1 cellular context compared by ENCODE assay signal in genomic region chr2:232551776-232552175, GRCh38.
TF ChIP-seq lines count a peak whose summit lies in the region.

No MANE protein-coding gene starts in this region.

TF ChIP-seq in HepG2, 621 proteins besides CTCF, POLR2A, EP300 and RAD21:
- no peak for TF ChIP-seq MEIS1 (CRISPR knock-in tag; IDR thresholded peaks at IDR 0.05; ENCODE audit: borderline replicate concordance)
- TF ChIP-seq ZNF296 (CRISPR knock-in tag; conservative IDR thresholded peaks at IDR 0.05): no peak
- TF ChIP-seq ZNF543 (CRISPR knock-in tag; IDR thresholded peaks at IDR 0.05): no peak
- TF ChIP-seq, protein P1, sequence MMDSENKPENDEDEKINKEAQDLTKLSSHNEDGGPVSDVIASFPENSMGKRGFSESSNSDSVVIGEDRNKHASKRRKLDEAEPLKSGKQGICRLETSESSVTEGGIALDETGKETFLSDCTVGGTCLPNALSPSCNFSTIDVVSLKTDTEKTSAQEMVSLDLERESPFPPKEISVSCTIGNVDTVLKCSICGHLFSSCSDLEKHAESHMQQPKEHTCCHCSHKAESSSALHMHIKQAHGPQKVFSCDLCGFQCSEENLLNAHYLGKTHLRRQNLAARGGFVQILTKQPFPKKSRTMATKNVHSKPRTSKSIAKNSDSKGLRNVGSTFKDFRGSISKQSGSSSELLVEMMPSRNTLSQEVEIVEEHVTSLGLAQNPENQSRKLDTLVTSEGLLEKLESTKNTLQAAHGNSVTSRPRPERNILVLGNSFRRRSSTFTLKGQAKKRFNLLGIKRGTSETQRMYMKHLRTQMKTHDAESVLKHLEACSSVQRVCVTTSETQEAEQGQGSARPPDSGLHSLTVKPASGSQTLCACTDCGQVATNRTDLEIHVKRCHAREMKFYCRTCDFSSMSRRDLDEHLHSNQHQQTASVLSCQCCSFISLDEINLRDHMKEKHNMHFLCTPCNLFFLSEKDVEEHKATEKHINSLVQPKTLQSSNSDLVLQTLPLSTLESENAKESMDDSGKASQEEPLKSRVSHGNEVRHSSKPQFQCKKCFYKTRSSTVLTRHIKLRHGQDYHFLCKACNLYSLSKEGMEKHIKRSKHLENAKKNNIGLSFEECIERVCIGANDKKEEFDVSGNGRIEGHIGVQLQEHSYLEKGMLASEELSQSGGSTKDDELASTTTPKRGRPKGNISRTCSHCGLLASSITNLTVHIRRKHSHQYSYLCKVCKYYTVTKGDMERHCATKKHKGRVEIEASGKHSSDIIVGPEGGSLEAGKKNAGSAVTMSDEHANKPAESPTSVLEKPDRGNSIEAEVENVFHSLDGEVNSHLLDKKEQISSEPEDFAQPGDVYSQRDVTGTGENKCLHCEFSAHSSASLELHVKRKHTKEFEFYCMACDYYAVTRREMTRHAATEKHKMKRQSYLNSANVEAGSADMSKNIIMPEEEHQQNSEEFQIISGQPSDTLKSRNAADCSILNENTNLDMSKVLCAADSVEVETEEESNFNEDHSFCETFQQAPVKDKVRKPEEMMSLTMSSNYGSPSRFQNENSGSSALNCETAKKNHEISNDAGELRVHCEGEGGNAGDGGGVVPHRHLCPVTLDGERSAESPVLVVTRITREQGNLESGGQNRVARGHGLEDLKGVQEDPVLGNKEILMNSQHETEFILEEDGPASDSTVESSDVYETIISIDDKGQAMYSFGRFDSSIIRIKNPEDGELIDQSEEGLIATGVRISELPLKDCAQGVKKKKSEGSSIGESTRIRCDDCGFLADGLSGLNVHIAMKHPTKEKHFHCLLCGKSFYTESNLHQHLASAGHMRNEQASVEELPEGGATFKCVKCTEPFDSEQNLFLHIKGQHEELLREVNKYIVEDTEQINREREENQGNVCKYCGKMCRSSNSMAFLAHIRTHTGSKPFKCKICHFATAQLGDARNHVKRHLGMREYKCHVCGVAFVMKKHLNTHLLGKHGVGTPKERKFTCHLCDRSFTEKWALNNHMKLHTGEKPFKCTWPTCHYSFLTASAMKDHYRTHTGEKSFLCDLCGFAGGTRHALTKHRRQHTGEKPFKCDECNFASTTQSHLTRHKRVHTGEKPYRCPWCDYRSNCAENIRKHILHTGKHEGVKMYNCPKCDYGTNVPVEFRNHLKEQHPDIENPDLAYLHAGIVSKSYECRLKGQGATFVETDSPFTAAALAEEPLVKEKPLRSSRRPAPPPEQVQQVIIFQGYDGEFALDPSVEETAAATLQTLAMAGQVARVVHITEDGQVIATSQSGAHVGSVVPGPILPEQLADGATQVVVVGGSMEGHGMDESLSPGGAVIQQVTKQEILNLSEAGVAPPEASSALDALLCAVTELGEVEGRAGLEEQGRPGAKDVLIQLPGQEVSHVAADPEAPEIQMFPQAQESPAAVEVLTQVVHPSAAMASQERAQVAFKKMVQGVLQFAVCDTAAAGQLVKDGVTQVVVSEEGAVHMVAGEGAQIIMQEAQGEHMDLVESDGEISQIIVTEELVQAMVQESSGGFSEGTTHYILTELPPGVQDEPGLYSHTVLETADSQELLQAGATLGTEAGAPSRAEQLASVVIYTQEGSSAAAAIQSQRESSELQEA (CRISPR knock-in tag; IDR thresholded peaks at IDR 0.05; ENCODE audit: not compliant biosample characterization): no peak
- TF ChIP-seq, protein P2, sequence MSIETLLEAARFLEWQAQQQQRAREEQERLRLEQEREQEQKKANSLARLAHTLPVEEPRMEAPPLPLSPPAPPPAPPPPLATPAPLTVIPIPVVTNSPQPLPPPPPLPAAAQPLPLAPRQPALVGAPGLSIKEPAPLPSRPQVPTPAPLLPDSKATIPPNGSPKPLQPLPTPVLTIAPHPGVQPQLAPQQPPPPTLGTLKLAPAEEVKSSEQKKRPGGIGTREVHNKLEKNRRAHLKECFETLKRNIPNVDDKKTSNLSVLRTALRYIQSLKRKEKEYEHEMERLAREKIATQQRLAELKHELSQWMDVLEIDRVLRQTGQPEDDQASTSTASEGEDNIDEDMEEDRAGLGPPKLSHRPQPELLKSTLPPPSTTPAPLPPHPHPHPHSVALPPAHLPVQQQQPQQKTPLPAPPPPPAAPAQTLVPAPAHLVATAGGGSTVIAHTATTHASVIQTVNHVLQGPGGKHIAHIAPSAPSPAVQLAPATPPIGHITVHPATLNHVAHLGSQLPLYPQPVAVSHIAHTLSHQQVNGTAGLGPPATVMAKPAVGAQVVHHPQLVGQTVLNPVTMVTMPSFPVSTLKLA (IDR thresholded peaks at IDR 0.05): no peak
- TF ChIP-seq ZNF737 (CRISPR knock-in tag; IDR thresholded peaks at IDR 0.05; ENCODE audit: borderline replicate concordance): no peak
- no peak for TF ChIP-seq LCORL (IDR thresholded peaks at IDR 0.05)
- no peak for TF ChIP-seq LCORL (CRISPR knock-in tag; IDR thresholded peaks at IDR 0.05)
- no peak for TF ChIP-seq ZNF329 (CRISPR knock-in tag; IDR thresholded peaks at IDR 0.05; ENCODE audit: low read depth)
- TF ChIP-seq KDM2A (CRISPR knock-in tag; IDR thresholded peaks at IDR 0.05; ENCODE audit: borderline replicate concordance, low read depth): no peak
- TF ChIP-seq XBP1 (CRISPR knock-in tag; IDR thresholded peaks at IDR 0.05): no peak
